ENCODE assay signal across 12 cellular contexts in the genomic region with DNA sequence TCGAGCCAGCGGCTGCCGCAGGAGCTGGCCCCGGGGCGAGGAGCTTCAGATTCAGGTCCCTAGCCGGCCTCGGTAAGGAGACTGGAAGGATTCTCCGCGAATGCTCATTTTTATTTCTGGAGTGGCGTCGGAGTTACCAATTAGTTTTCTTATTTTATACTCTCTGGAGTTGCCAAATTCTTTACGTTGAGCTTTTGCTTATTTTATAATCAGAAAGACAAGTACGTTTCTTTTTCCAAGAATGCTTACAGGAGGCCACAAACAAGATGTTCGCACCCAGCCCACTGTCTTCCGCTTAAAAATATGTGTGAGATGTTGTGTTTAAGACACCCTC. TPM values are rescaled to one million over a fixed set of nuclear protein-coding genes. Genes with fewer than 3 reads are reported as not detected.
DNase-seq lines count a peak whose midpoint lies in the region; ATAC-seq and TF ChIP-seq lines count a peak whose summit lies in the region.
"Had no signal": no experiment of that assay in that cellular context is flagged by ENCODE, and none has a peak within 500 bp of the region (broad histone marks: within the 10 kb centered on the region; RNA-seq: fewer than 3 reads in every experiment).

No MANE protein-coding gene starts in this region.

- H3K4me3 Mint-ChIP-seq in GM23338, result peak overlapping the region; percentile 61

- in situ Hi-C loops in astrocyte of the spinal cord (cut with HindIII; ENCODE audit: low sequenced_read_pairs), result no loop called here
- in situ Hi-C loops in GM13977 (cut with MboI; ENCODE audit: low pct_unique_long_range_greater_than_20kb, low sequenced_read_pairs, unreplicated experiment), result no loop called here

- no peaks in the 10 kb centered on the region for H3F3A ChIP-seq in GM23338 (replicated peaks; ENCODE audit: low read depth)

- no peaks in the 10 kb centered on the region for H3K9me2 ChIP-seq in GM23338 (ENCODE audit: insufficient read depth)

- H3K9me3 Mint-ChIP-seq in GM23338, result peaks cover 3% of the 10 kb centered on the region; the same call in 2 of the 3 replicates

- peak overlapping the region in 1 of 3 donors; percentile 45 for H3K9ac ChIP-seq in skeletal muscle tissue (ENCODE audit: low read depth in 1 of 3, low read length in 3 of 3)

- ATAC-seq in GM23338 (peak; percentile 73; the same call in 2 of the 3 replicates), GM19023 (IDR thresholded peaks at IDR 0.05; ENCODE audit: unreplicated experiment) (no peak), GM19467 (IDR thresholded peaks at IDR 0.05; ENCODE audit: unreplicated experiment) (no peak)

- H3K4me2 ChIP-seq in GM23338, result peak overlapping the region; percentile 93

- H3K27ac ChIP-seq in GM23338 (ENCODE audit: low read depth), result no peak overlapping the region
- H3K27ac ChIP-seq in skeletal muscle tissue (ENCODE audit: low read depth, low read length), result no peak overlapping the region

- H3K4me1 ChIP-seq in GM23338 (ENCODE audit: insufficient read depth), result peaks cover 4% of the 10 kb centered on the region
- H3K4me1 ChIP-seq in skeletal muscle tissue (ENCODE audit: control insufficient read depth in 3 of 3, insufficient read depth in 3 of 3, low read length in 3 of 3), result peaks cover 3 to 4% (median 4%) of the 10 kb centered on the region in 3 donors

- H4K20me1 ChIP-seq in GM23338 (replicated peaks; ENCODE audit: insufficient read depth), result no peaks in the 10 kb centered on the region

- H3K9me3 ChIP-seq in iPS-18c (ENCODE audit: control insufficient read depth, insufficient read depth, low read length) (peaks cover under 1% of the 10 kb centered on the region), skeletal muscle tissue (ENCODE audit: control insufficient read depth in 3 of 3, low read length in 3 of 3) (no peaks in the 10 kb centered on the region)

- no peaks in the 10 kb centered on the region for H3K79me2 ChIP-seq in GM23338 (replicated peaks; ENCODE audit: insufficient read depth)

- DNase-seq in GM23338 (ENCODE audit: low spot score) (no peak), astrocyte of the spinal cord (ENCODE audit: low read depth, low spot score) (no peak), GM13977 (ENCODE audit: low spot score) (no peak), pons (ENCODE audit: low spot score) (no peak)
- DNase-seq: activated CD4-positive, alpha-beta T cell treated with anti-CD3 and anti-CD28 coated beads, Interleukin-2, amount 10 ng/mL, durations not matched to agents 24 days and 14 days; amniotic stem cell; GOT3; RPMI8226 had no signal

- H3K27me3 ChIP-seq in GM23338 (ENCODE audit: insufficient read depth) (peaks cover 35% of the 10 kb centered on the region), skeletal muscle tissue (ENCODE audit: control insufficient read depth in 3 of 3, insufficient read depth in 3 of 3, low read length in 3 of 3) (peaks cover 0 to 19% (median 3%) of the 10 kb centered on the region in 3 donors)

- H2AFZ ChIP-seq in GM23338, result peak overlapping the region; percentile 90; the same call in 1 of the 2 replicates

- no peak for TF ChIP-seq CTCF in GM23338 (conservative IDR thresholded peaks at IDR 0.05; ENCODE audit: low read depth in 2 of 2)
- TF ChIP-seq CTCF in astrocyte of the spinal cord (IDR thresholded peaks at IDR 0.05; ENCODE audit: low read depth, low read length), result no peak
- no peak for TF ChIP-seq CTCF in GM13977 (IDR thresholded peaks at IDR 0.05; ENCODE audit: extremely low read depth, insufficient read depth, missing control alignments)

- H3K36me3 ChIP-seq in GM23338 (ENCODE audit: insufficient read depth) (no peaks in the 10 kb centered on the region), skeletal muscle tissue (ENCODE audit: control insufficient read depth in 3 of 3, insufficient read depth in 3 of 3, low read length in 3 of 3) (no peaks in the 10 kb centered on the region)

- peaks cover 21% of the 10 kb centered on the region for H3K4me1 Mint-ChIP-seq in GM23338
- H3K4me1 Mint-ChIP-seq: activated CD4-positive, alpha-beta T cell treated with anti-CD3 and anti-CD28 coated beads, Interleukin-2, amount 10 ng/mL, durations not matched to agents 24 days and 14 days had no signal

- peaks cover 29% of the 10 kb centered on the region for H3K27me3 Mint-ChIP-seq in GM23338 (ENCODE audit: insufficient read depth, low read depth, poor library complexity)

- H3K36me3 Mint-ChIP-seq in GM23338 (ENCODE audit: low read depth), result peaks cover 4% of the 10 kb centered on the region; the same call in 2 of the 3 replicates

- H3K4me3 ChIP-seq in GM23338 (peak overlapping the region; percentile 77), astrocyte of the spinal cord (ENCODE audit: low read depth, low read length) (peak overlapping the region; percentile 55), iPS-18c (ENCODE audit: insufficient read depth, low read depth, low read length) (peak overlapping the region; percentile 51), skeletal muscle tissue (ENCODE audit: low read length in 3 of 3) (peak overlapping the region in 2 of 3 donors; percentile 58 to 69)

- H3K27ac Mint-ChIP-seq in GM23338, result no peak overlapping the region
- H3K27ac Mint-ChIP-seq: activated CD4-positive, alpha-beta T cell treated with anti-CD3 and anti-CD28 coated beads, Interleukin-2, amount 10 ng/mL, durations not matched to agents 24 days and 14 days had no signal

TF ChIP-seq in GM23338, 12 proteins besides CTCF, POLR2A, EP300 and RAD21:
- TF ChIP-seq EZH2 (IDR thresholded peaks at IDR 0.05; ENCODE audit: low read depth, unreplicated experiment), result peak; percentile 65
- no peak for TF ChIP-seq POLR2AphosphoS5 (IDR thresholded peaks at IDR 0.05; ENCODE audit: low read depth)

RNA-seq across cellular contexts. Expression of a gene that starts 0.5 kb away (rescaled TPM):
- total RNA-seq in GM23338 (2014; rRNA removed; shearing (Covaris generic)), result 2.5 and 4.7 TPM in 2 replicates
- polyA plus RNA-seq in GM23338 (2016; fragmentation: Nextera tagmentation; extraction: Ambion mirVana), result 0.50 and 0.73 TPM in 2 replicates
- total RNA-seq in skeletal muscle tissue, result 1.0 TPM
- total RNA-seq: activated CD4-positive, alpha-beta T cell treated with anti-CD3 and anti-CD28 coated beads, Interleukin-2, amount 10 ng/mL, durations not matched to agents 24 days and 14 days had no signal
